Comparison of ENCODE assay signal across 8 cellular contexts in the genomic region with DNA sequence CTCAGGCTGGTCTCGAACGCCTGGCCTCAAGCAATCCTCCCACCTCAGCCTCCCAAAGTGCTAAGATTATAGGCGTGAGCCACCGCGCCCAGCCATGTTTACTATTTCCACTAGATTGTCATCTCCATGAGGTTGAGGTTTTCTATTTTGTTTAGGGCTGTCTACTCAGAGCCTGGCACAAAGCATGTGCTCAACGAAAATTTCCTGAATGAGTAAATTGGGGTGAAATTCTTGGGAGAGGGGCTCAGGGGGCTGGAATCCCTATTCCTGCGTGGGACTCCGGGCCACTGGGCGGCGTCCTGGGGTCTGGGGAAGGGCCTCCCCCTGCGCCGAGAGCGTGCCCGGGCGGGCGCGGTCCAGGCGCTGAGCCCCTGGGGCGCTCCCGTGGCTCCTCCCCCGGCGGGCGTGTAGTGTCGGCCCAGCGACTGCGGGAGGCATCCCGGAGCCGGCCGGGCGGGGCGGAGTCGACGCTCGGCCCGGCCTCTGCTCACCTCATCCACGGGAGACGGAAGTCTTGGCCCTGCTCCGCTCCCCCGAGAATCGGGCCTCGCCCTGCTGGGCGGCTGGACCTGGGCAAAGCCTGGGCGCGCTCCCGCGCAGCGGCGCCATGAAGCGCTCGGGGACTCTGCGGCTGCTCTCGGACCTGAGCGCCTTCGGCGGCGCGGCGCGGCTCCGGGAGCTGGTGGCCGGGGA.
DNase-seq lines count a peak whose midpoint lies in the region; ATAC-seq and TF ChIP-seq lines count a peak whose summit lies in the region.

A gene (plus strand): TSS at position 482 of the 693 bp plus-strand sequence. CDS start 126 bp downstream, at position 608.

- TF ChIP-seq CTCF in AG09319 (IDR thresholded peaks at IDR 0.05; ENCODE audit: low read depth, low read length) = peak; percentile 6

- peak within 1 kb of the TSS; percentile 75 for H3K27ac ChIP-seq in cingulate gyrus (ENCODE audit: low read depth, low read length)

- DNase-seq in AG09319 (ENCODE audit: extremely low read depth, low read depth) (peak; percentile 69), NCI-H446 (lab: John Stamatoyannopoulos, UW) (peak; percentile 42 to 83), left kidney (ENCODE audit: low read depth, low spot score) (peak; percentile 97)
- DNase-seq in activated CD4-positive, alpha-beta T cell treated with anti-CD3 and anti-CD28 coated beads for 4 hours = peak; percentile 86 to 87
- peak; percentile 79 for DNase-seq in stimulated activated CD4-positive, alpha-beta T cell treated with anti-CD3 and anti-CD28 coated beads, Interleukin-2, amount 100 ng/mL, for 4 hours (ENCODE audit: low read depth)

- ATAC-seq in GM18909 (IDR thresholded peaks at IDR 0.05; ENCODE audit: poor library complexity, unreplicated experiment) = peak; percentile 92
- peak; percentile 96 for ATAC-seq in HG03175 (IDR thresholded peaks at IDR 0.05; ENCODE audit: unreplicated experiment)

Comparison
In these comparisons a context has a peak if more than half of its experiments do, and no peak if none do; other contexts are left out.
1. Peak in every context shown above with its lines: DNase-seq, ATAC-seq and H3K27ac ChIP-seq.